3 cellular contexts compared by ENCODE assay signal in genomic region chr9:123973590-123974223, GRCh38.
A peak's percentile ranks its signal among the peaks of the same experiment; 100 is the strongest.
TF ChIP-seq lines count a peak whose summit lies in the region.

No MANE protein-coding gene starts in this region.

TF ChIP-seq in HEK293, 187 proteins besides CTCF, POLR2A, EP300 and RAD21:
- TF ChIP-seq ZNF548 (tag by site-specific recombination; IDR thresholded peaks at IDR 0.05) (no peak), PRDM1 (tag by site-specific recombination; IDR thresholded peaks at IDR 0.05) (peak; percentile 84), ZNF785 (tag by site-specific recombination; IDR thresholded peaks at IDR 0.05) (0 out of 2 replicates have a peak, but pooled peaks have one; percentile 8)

TF ChIP-seq in IMR-90, 13 proteins besides CTCF, POLR2A, EP300 and RAD21:
- TF ChIP-seq MAFK (IDR thresholded peaks at IDR 0.05; ENCODE audit: low read depth, low read length) (no peak), ELK1 (IDR thresholded peaks at IDR 0.05; ENCODE audit: borderline replicate concordance, low read depth, low read length) (no peak), CHD1 (IDR thresholded peaks at IDR 0.05; ENCODE audit: low read depth, low read length) (no peak), NFE2L2 (IDR thresholded peaks at IDR 0.05; ENCODE audit: low read depth, low read length) (no peak), FOS (IDR thresholded peaks at IDR 0.05; ENCODE audit: low read depth, low read length) (no peak), BHLHE40 (IDR thresholded peaks at IDR 0.05; ENCODE audit: low read depth, low read length) (no peak), RFX5 (IDR thresholded peaks at IDR 0.05; ENCODE audit: low read depth, low read length) (no peak), RCOR1 (IDR thresholded peaks at IDR 0.05; ENCODE audit: insufficient replicate concordance, low read length) (no peak), MXI1 (IDR thresholded peaks at IDR 0.05; ENCODE audit: borderline replicate concordance, low read depth, low read length) (no peak), SMC3 (IDR thresholded peaks at IDR 0.05; ENCODE audit: low read depth, low read length) (no peak), MAZ (IDR thresholded peaks at IDR 0.05; ENCODE audit: borderline replicate concordance, low read depth, low read length) (no peak), CEBPB (IDR thresholded peaks at IDR 0.05; ENCODE audit: low read depth, low read length) (no peak), USF2 (IDR thresholded peaks at IDR 0.05; ENCODE audit: low read depth, low read length) (no peak)
TF ChIP-seq in IMR-90: peak in this region for 0.

TF ChIP-seq in K562, 482 proteins besides CTCF, POLR2A, EP300 and RAD21:
- TF ChIP-seq ZBTB43 (CRISPR knock-in tag; IDR thresholded peaks at IDR 0.05) = peak; percentile 99
- no peak for TF ChIP-seq CGGBP1 (CRISPR knock-in tag; IDR thresholded peaks at IDR 0.05)
- no peak for TF ChIP-seq HDAC2 (IDR thresholded peaks at IDR 0.05)
- no peak for TF ChIP-seq RBM17 (IDR thresholded peaks at IDR 0.05; ENCODE audit: borderline replicate concordance, low read depth, low read length)
- no peak for TF ChIP-seq NUFIP1 (IDR thresholded peaks at IDR 0.05; ENCODE audit: partially characterized antibody)
- TF ChIP-seq, protein P1, sequence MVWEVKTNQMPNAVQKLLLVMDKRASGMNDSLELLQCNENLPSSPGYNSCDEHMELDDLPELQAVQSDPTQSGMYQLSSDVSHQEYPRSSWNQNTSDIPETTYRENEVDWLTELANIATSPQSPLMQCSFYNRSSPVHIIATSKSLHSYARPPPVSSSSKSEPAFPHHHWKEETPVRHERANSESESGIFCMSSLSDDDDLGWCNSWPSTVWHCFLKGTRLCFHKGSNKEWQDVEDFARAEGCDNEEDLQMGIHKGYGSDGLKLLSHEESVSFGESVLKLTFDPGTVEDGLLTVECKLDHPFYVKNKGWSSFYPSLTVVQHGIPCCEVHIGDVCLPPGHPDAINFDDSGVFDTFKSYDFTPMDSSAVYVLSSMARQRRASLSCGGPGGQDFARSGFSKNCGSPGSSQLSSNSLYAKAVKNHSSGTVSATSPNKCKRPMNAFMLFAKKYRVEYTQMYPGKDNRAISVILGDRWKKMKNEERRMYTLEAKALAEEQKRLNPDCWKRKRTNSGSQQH (CRISPR knock-in tag; IDR thresholded peaks at IDR 0.05) = 0 out of 2 replicates have a peak, but pooled peaks have one; percentile 11
- no peak for TF ChIP-seq ZNF23 (CRISPR knock-in tag; IDR thresholded peaks at IDR 0.05)
